In genomic region chr10:17237915-17238444, GRCh38 we compare ENCODE assay signal across 1 cellular context.
A peak's percentile ranks its signal among the peaks of the same experiment; 100 is the strongest.
TF ChIP-seq lines count a peak whose summit lies in the region.

No MANE protein-coding gene starts in this region.

TF ChIP-seq in endothelial cell of umbilical vein, 7 proteins besides CTCF, POLR2A, EP300 and RAD21:
- TF ChIP-seq EZH2 (IDR thresholded peaks at IDR 0.05; ENCODE audit: borderline replicate concordance, low read depth, low read length, severe bottlenecking) (no peak), POLR2AphosphoS5 (IDR thresholded peaks at IDR 0.05; ENCODE audit: insufficient read depth, low read depth, low read length) (peak; percentile 83), GATA2 (IDR thresholded peaks at IDR 0.05; ENCODE audit: insufficient read depth, insufficient read length, low read depth, low read length) (no peak)
